Comparison of ENCODE assay signal across 17 cellular contexts in the genomic region with DNA sequence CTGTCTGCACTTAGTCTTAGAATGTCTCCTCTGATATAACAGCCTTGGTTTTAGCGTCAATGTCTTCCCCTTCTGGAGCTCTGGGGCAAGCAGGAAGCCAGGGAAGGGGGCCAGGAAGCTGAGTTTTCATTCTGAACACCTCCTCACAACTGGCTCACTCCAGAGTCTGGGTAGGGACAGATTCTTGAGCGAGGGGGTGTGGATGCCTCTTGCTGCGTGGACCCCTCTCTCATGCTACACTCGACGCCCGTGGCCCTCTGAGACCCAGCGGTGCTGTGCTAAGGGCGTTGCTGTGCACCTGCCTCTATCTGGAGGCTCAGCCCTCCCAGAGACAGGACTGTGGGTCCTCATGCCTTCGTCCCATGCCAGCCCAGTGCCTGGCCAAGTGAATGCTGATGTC.
"Had no signal": no experiment of that assay in that cellular context is flagged by ENCODE, and none has a peak within 500 bp of the region (broad histone marks: within the 10 kb centered on the region; RNA-seq: fewer than 3 reads in every experiment).

No MANE protein-coding gene starts in this region.

- H3K4me3 Mint-ChIP-seq: activated CD4-positive, alpha-beta memory T cell treated with anti-CD3 and anti-CD28 coated beads for 36 hours; effector memory CD8-positive, alpha-beta T cell; natural killer cell; T-cell had no signal

- H3K27ac ChIP-seq: SJCRH30, stomach, tibial artery, VCaP had no signal

- H3K27me3 ChIP-seq: gastroesophageal sphincter, SJCRH30, stomach, tibial artery had no signal

- DNase-seq: activated CD4-positive, alpha-beta memory T cell treated with anti-CD3 and anti-CD28 coated beads for 36 hours; activated CD8-positive, alpha-beta memory T cell treated with anti-CD3 and anti-CD28 coated beads, Interleukin-2, amount 50 U/mL, for 48 hours; activated naive CD4-positive, alpha-beta T cell; central memory CD4-positive, alpha-beta T cell; cortex of kidney; effector memory CD8-positive, alpha-beta T cell; hippocampal formation; mucosa of descending colon; natural killer cell; occipital lobe; SJCRH30; stomach; T-cell; tibial artery had no signal

- H3K4me3 ChIP-seq: gastroesophageal sphincter, mucosa of descending colon, SJCRH30, skin epidermis, stomach, tibial artery had no signal

- H3K9me3 Mint-ChIP-seq: activated CD4-positive, alpha-beta memory T cell treated with anti-CD3 and anti-CD28 coated beads for 36 hours; effector memory CD8-positive, alpha-beta T cell; natural killer cell; T-cell had no signal

- H3K9me3 ChIP-seq: gastroesophageal sphincter, mucosa of descending colon, SJCRH30, stomach, tibial artery had no signal

- ATAC-seq: effector memory CD8-positive, alpha-beta T cell; gastroesophageal sphincter; mucosa of descending colon; natural killer cell; T-cell had no signal

- H3K27me3 Mint-ChIP-seq: activated CD4-positive, alpha-beta memory T cell treated with anti-CD3 and anti-CD28 coated beads for 36 hours; effector memory CD8-positive, alpha-beta T cell; T-cell had no signal

- H3K27ac Mint-ChIP-seq: activated CD4-positive, alpha-beta memory T cell treated with anti-CD3 and anti-CD28 coated beads for 36 hours; effector memory CD8-positive, alpha-beta T cell; natural killer cell; T-cell had no signal

- H3K36me3 ChIP-seq: SJCRH30 had no signal

- H3K36me3 Mint-ChIP-seq: natural killer cell had no signal
